3 cellular contexts compared by ENCODE assay signal in genomic region chr4:94208268-94208667, GRCh38.
TF ChIP-seq lines count a peak whose summit lies in the region.

No MANE protein-coding gene starts in this region.

TF ChIP-seq in SK-N-SH, 30 proteins besides CTCF, POLR2A, EP300 and RAD21 (continued from another document):
- TF ChIP-seq RFX5 (IDR thresholded peaks at IDR 0.05; ENCODE audit: low read length) (no peak), FOXJ3 (CRISPR knock-in tag; IDR thresholded peaks at IDR 0.05) (no peak), YY1 (IDR thresholded peaks at IDR 0.05; ENCODE audit: low read depth) (no peak), REST (IDR thresholded peaks at IDR 0.05; ENCODE audit: low read depth, low read length) (no peak), ELF1 (IDR thresholded peaks at IDR 0.05) (no peak)

TF ChIP-seq in SK-N-SH treated with all-trans-retinoic acid at 6 μM for 48 hours, 23 proteins besides CTCF, POLR2A, EP300 and RAD21 (continued from another document):
- no peak for TF ChIP-seq POU6F1 (CRISPR knock-in tag; IDR thresholded peaks at IDR 0.05; ENCODE audit: borderline replicate concordance, low read depth)
- TF ChIP-seq GLIS3 (CRISPR knock-in tag; IDR thresholded peaks at IDR 0.05) = no peak
- no peak for TF ChIP-seq OSR1 (CRISPR knock-in tag; IDR thresholded peaks at IDR 0.05)
- no peak for TF ChIP-seq CSDC2 (CRISPR knock-in tag; IDR thresholded peaks at IDR 0.05)
- TF ChIP-seq ISL1 (CRISPR knock-in tag; IDR thresholded peaks at IDR 0.05) = no peak
- TF ChIP-seq TOX (CRISPR knock-in tag; IDR thresholded peaks at IDR 0.05; ENCODE audit: borderline replicate concordance) = no peak
TF ChIP-seq in SK-N-SH treated with all-trans-retinoic acid at 6 μM for 48 hours: peak in this region for 0.

TF ChIP-seq in WTC11, 78 proteins besides CTCF, POLR2A, EP300 and RAD21 (continued from another document):
- no peak for TF ChIP-seq PREB (CRISPR knock-in tag; IDR thresholded peaks at IDR 0.05; ENCODE audit: borderline replicate concordance)
- TF ChIP-seq MYBL2 (CRISPR knock-in tag; IDR thresholded peaks at IDR 0.05) = no peak
- TF ChIP-seq MLX (CRISPR knock-in tag; IDR thresholded peaks at IDR 0.05) = no peak
- TF ChIP-seq STAT6 (CRISPR knock-in tag; conservative IDR thresholded peaks at IDR 0.05; ENCODE audit: low read depth) = no peak
- no peak for TF ChIP-seq NFATC4 (CRISPR knock-in tag; IDR thresholded peaks at IDR 0.05)
- TF ChIP-seq ZNF671 (CRISPR knock-in tag; IDR thresholded peaks at IDR 0.05) = no peak
- no peak for TF ChIP-seq E2F4 (CRISPR knock-in tag; IDR thresholded peaks at IDR 0.05; ENCODE audit: borderline replicate concordance, low read depth)
- no peak for TF ChIP-seq ELF4 (CRISPR knock-in tag; IDR thresholded peaks at IDR 0.05; ENCODE audit: low read depth)
- no peak for TF ChIP-seq AFF4 (CRISPR knock-in tag; IDR thresholded peaks at IDR 0.05; ENCODE audit: borderline replicate concordance)
- no peak for TF ChIP-seq ERG (CRISPR knock-in tag; IDR thresholded peaks at IDR 0.05)
- no peak for TF ChIP-seq ARID4B (CRISPR knock-in tag; IDR thresholded peaks at IDR 0.05; ENCODE audit: borderline replicate concordance)
